Comparison of ENCODE assay signal across 1 cellular context in the genomic region with DNA sequence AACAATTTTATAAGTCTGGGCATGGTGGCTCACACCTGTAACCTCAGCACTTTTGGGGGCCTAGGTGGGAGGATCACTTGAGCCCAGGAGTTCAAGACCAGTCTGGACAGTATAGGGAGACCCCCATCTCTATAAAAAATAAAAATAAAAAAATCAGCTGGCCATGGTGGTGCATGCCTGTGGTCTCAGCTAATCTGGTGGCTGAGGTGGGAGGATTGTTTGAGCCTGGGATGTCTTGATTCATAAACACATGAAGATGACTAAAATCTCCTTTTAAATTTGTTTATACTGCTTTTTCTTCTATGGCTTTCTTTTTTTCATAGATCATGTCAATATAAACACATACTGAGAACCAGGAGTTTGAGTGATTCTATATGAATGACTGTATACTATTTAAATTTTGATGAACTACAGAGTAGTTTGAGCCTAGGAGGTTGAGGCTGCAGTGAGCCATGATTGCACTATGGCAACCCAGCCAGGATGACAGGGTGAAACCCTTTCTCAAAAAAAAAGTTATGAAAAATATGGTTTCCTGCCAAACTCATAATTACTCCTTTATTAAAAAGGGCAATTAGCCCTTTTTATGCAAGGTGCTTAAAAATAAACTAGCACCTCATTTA.
TF ChIP-seq lines count a peak whose summit lies in the region.

No MANE protein-coding gene starts in this region.

TF ChIP-seq in WTC11, 78 proteins besides CTCF, POLR2A, EP300 and RAD21 (continued from another document):
- TF ChIP-seq, protein P1, sequence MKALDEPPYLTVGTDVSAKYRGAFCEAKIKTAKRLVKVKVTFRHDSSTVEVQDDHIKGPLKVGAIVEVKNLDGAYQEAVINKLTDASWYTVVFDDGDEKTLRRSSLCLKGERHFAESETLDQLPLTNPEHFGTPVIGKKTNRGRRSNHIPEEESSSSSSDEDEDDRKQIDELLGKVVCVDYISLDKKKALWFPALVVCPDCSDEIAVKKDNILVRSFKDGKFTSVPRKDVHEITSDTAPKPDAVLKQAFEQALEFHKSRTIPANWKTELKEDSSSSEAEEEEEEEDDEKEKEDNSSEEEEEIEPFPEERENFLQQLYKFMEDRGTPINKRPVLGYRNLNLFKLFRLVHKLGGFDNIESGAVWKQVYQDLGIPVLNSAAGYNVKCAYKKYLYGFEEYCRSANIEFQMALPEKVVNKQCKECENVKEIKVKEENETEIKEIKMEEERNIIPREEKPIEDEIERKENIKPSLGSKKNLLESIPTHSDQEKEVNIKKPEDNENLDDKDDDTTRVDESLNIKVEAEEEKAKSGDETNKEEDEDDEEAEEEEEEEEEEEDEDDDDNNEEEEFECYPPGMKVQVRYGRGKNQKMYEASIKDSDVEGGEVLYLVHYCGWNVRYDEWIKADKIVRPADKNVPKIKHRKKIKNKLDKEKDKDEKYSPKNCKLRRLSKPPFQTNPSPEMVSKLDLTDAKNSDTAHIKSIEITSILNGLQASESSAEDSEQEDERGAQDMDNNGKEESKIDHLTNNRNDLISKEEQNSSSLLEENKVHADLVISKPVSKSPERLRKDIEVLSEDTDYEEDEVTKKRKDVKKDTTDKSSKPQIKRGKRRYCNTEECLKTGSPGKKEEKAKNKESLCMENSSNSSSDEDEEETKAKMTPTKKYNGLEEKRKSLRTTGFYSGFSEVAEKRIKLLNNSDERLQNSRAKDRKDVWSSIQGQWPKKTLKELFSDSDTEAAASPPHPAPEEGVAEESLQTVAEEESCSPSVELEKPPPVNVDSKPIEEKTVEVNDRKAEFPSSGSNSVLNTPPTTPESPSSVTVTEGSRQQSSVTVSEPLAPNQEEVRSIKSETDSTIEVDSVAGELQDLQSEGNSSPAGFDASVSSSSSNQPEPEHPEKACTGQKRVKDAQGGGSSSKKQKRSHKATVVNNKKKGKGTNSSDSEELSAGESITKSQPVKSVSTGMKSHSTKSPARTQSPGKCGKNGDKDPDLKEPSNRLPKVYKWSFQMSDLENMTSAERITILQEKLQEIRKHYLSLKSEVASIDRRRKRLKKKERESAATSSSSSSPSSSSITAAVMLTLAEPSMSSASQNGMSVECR (CRISPR knock-in tag; IDR thresholded peaks at IDR 0.05; ENCODE audit: borderline replicate concordance), result no peak
- TF ChIP-seq ESRRA (CRISPR knock-in tag; IDR thresholded peaks at IDR 0.05; ENCODE audit: borderline replicate concordance), result no peak
- TF ChIP-seq, protein P2, sequence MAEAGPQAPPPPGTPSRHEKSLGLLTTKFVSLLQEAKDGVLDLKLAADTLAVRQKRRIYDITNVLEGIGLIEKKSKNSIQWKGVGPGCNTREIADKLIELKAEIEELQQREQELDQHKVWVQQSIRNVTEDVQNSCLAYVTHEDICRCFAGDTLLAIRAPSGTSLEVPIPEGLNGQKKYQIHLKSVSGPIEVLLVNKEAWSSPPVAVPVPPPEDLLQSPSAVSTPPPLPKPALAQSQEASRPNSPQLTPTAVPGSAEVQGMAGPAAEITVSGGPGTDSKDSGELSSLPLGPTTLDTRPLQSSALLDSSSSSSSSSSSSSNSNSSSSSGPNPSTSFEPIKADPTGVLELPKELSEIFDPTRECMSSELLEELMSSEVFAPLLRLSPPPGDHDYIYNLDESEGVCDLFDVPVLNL (CRISPR knock-in tag; IDR thresholded peaks at IDR 0.05; ENCODE audit: borderline replicate concordance, low read depth), result no peak
- TF ChIP-seq, protein P3, sequence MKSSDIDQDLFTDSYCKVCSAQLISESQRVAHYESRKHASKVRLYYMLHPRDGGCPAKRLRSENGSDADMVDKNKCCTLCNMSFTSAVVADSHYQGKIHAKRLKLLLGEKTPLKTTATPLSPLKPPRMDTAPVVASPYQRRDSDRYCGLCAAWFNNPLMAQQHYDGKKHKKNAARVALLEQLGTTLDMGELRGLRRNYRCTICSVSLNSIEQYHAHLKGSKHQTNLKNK (CRISPR knock-in tag; IDR thresholded peaks at IDR 0.05), result no peak
- TF ChIP-seq, protein P4, sequence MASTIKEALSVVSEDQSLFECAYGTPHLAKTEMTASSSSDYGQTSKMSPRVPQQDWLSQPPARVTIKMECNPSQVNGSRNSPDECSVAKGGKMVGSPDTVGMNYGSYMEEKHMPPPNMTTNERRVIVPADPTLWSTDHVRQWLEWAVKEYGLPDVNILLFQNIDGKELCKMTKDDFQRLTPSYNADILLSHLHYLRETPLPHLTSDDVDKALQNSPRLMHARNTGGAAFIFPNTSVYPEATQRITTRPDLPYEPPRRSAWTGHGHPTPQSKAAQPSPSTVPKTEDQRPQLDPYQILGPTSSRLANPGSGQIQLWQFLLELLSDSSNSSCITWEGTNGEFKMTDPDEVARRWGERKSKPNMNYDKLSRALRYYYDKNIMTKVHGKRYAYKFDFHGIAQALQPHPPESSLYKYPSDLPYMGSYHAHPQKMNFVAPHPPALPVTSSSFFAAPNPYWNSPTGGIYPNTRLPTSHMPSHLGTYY (CRISPR knock-in tag; IDR thresholded peaks at IDR 0.05), result no peak
